1 cellular context compared by ENCODE assay signal in genomic region chr3:123907720-123908119, GRCh38.
TF ChIP-seq lines count a peak whose summit lies in the region.

No MANE protein-coding gene starts in this region.

TF ChIP-seq in WTC11, 78 proteins besides CTCF, POLR2A, EP300 and RAD21 (continued from another document):
- TF ChIP-seq HMGXB4 (CRISPR knock-in tag; IDR thresholded peaks at IDR 0.05), result no peak
- no peak for TF ChIP-seq CREM (CRISPR knock-in tag; IDR thresholded peaks at IDR 0.05)
- no peak for TF ChIP-seq NR3C1 (CRISPR knock-in tag; conservative IDR thresholded peaks at IDR 0.05; ENCODE audit: low read depth)
- TF ChIP-seq ATF6 (CRISPR knock-in tag; IDR thresholded peaks at IDR 0.05), result no peak
- TF ChIP-seq ZNF416 (CRISPR knock-in tag; IDR thresholded peaks at IDR 0.05), result no peak
- TF ChIP-seq NR1H2 (CRISPR knock-in tag; IDR thresholded peaks at IDR 0.05), result no peak
- TF ChIP-seq ZNF232 (CRISPR knock-in tag; IDR thresholded peaks at IDR 0.05), result no peak
- TF ChIP-seq ZNF219 (CRISPR knock-in tag; IDR thresholded peaks at IDR 0.05; ENCODE audit: borderline replicate concordance), result no peak
- TF ChIP-seq CDX4 (CRISPR knock-in tag; IDR thresholded peaks at IDR 0.05; ENCODE audit: borderline replicate concordance), result no peak
- no peak for TF ChIP-seq ZNF121 (CRISPR knock-in tag; IDR thresholded peaks at IDR 0.05)
- no peak for TF ChIP-seq ATF2 (CRISPR knock-in tag; IDR thresholded peaks at IDR 0.05; ENCODE audit: borderline replicate concordance, low read depth)
- no peak for TF ChIP-seq CBFB (CRISPR knock-in tag; IDR thresholded peaks at IDR 0.05; ENCODE audit: low read depth)
- TF ChIP-seq ZNF423 (CRISPR knock-in tag; IDR thresholded peaks at IDR 0.05), result no peak
TF ChIP-seq in WTC11: peak in this region for 0.
